In the genomic region with DNA sequence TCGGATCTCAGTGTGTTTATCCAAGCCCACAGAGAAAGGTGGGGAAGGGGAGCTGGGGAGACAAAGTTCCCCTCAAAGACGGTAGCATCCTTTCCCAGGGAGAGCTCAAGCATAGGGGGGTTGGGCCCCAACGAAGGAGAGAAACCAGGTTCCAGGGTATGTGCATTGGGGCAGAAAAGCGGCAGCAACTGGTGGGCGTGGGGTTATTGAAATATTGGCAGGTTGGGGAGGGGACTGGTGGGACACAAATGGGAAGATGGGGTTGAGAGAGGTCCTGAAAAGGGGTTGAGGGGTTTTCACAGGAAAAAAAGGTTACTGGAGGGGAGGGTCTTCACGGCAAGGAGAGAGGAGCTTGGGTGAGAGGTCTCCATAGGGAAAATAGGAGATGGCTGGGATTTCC, we compare ENCODE assay signal across 10 cellular contexts. TPM values are rescaled to one million over a fixed set of nuclear protein-coding genes. Genes with fewer than 3 reads are reported as not detected.
DNase-seq lines count a peak whose midpoint lies in the region; FAIRE-seq and TF ChIP-seq lines count a peak whose summit lies in the region.
"Had no signal": no experiment of that assay in that cellular context is flagged by ENCODE, and none has a peak within 500 bp of the region (broad histone marks: within the 10 kb centered on the region; RNA-seq: fewer than 3 reads in every experiment).

No MANE protein-coding gene starts in this region.

- H3K4me1 Mint-ChIP-seq in Calu3 (ENCODE audit: low read depth, unreplicated experiment) (peaks cover 15% of the 10 kb centered on the region), chondrocyte (ENCODE audit: low read depth) (peaks cover 37% of the 10 kb centered on the region)

- H3K27ac Mint-ChIP-seq in Calu3 (ENCODE audit: unreplicated experiment) (peak overlapping the region; percentile 96), chondrocyte (ENCODE audit: unreplicated experiment) (peak overlapping the region; percentile 74)

- H3K4me1 ChIP-seq in Loucy (ENCODE audit: insufficient read depth, low read length, poor library complexity, severe bottlenecking) (peaks cover 28% of the 10 kb centered on the region), left ventricle myocardium inferior (peaks cover 43% of the 10 kb centered on the region)

- H3K27me3 Mint-ChIP-seq in Calu3 (ENCODE audit: unreplicated experiment) (no peaks in the 10 kb centered on the region), chondrocyte (ENCODE audit: low read depth) (no peaks in the 10 kb centered on the region)

- H3K9me2 ChIP-seq in Loucy (replicated peaks; ENCODE audit: low read depth, low read length): no peaks in the 10 kb centered on the region
- H3K9me2 ChIP-seq in neural cell (ENCODE audit: insufficient read depth, low read length): no peaks in the 10 kb centered on the region

- H3K36me3 ChIP-seq in Loucy (ENCODE audit: insufficient read depth, low read length) (no peaks in the 10 kb centered on the region), neural cell (ENCODE audit: insufficient read depth, low read length) (no peaks in the 10 kb centered on the region), left ventricle myocardium inferior (no peaks in the 10 kb centered on the region)

- TF ChIP-seq CTCF in Calu3 (IDR thresholded peaks at IDR 0.05; ENCODE audit: unreplicated experiment): no peak
- TF ChIP-seq CTCF in Loucy (conservative IDR thresholded peaks at IDR 0.05; ENCODE audit: low read length): no peak
- TF ChIP-seq CTCF in chondrocyte (IDR thresholded peaks at IDR 0.05): no peak
- no peak for TF ChIP-seq CTCF in neural cell (IDR thresholded peaks at IDR 0.05; ENCODE audit: poor library complexity, severe bottlenecking)
- TF ChIP-seq CTCF in left ventricle myocardium inferior (IDR thresholded peaks at IDR 0.05; ENCODE audit: borderline replicate concordance): no peak

- peaks cover 15% of the 10 kb centered on the region for H4K20me1 ChIP-seq in Loucy (ENCODE audit: insufficient read depth, low read length, poor library complexity, severe bottlenecking)
- H4K20me1 ChIP-seq in neural cell (ENCODE audit: insufficient read depth): no peaks in the 10 kb centered on the region

- H3K4me2 ChIP-seq in Loucy (ENCODE audit: low read depth, low read length, poor library complexity, severe bottlenecking) (peak overlapping the region; percentile 99), neural cell (ENCODE audit: low read length) (no peak overlapping the region)

- H3K4me3 ChIP-seq in Loucy (ENCODE audit: low read length, poor library complexity, severe bottlenecking): peak overlapping the region; percentile 86
- peak overlapping the region; percentile 85 for H3K4me3 ChIP-seq in neural cell (ENCODE audit: low read length)
- no peak overlapping the region for H3K4me3 ChIP-seq in left ventricle myocardium inferior

- H3F3A ChIP-seq in Loucy (ENCODE audit: low read depth) (no peaks in the 10 kb centered on the region), neural cell (ENCODE audit: insufficient read depth, low read length, poor library complexity, severe bottlenecking) (no peaks in the 10 kb centered on the region)

- no peak for TF ChIP-seq EP300 in neural cell (conservative IDR thresholded peaks at IDR 0.05; ENCODE audit: poor library complexity, severe bottlenecking)

- H3K79me2 ChIP-seq in Loucy (ENCODE audit: insufficient read depth, low read length): peaks cover 58% of the 10 kb centered on the region
- H3K79me2 ChIP-seq in neural cell (replicated peaks; ENCODE audit: insufficient read depth, low read length): no peaks in the 10 kb centered on the region

- H2AFZ ChIP-seq in Loucy (ENCODE audit: low read length) (no peak overlapping the region), neural cell (ENCODE audit: low read depth, low read length) (no peak overlapping the region)

- H3K9me3 Mint-ChIP-seq in Calu3 (ENCODE audit: low read depth, unreplicated experiment): no peaks in the 10 kb centered on the region
- no peaks in the 10 kb centered on the region for H3K9me3 Mint-ChIP-seq in chondrocyte (ENCODE audit: low read depth)

- H3K27me3 ChIP-seq in Loucy (ENCODE audit: insufficient read depth, low read length, poor library complexity, severe bottlenecking) (no peaks in the 10 kb centered on the region), neural cell (ENCODE audit: insufficient read depth, low read depth, low read length) (no peaks in the 10 kb centered on the region), left ventricle myocardium inferior (ENCODE audit: low read depth) (no peaks in the 10 kb centered on the region)

- H3K27ac ChIP-seq in neural cell (ENCODE audit: low read length) (no peak overlapping the region), left ventricle myocardium inferior (replicated peaks) (no peak overlapping the region)

- peaks cover 41% of the 10 kb centered on the region for H3K36me3 Mint-ChIP-seq in Calu3 (ENCODE audit: insufficient read depth, unreplicated experiment)
- no peaks in the 10 kb centered on the region for H3K36me3 Mint-ChIP-seq in chondrocyte (ENCODE audit: low read depth)

- intact Hi-C loops in Calu3 (cut with micrococcal nuclease; ENCODE audit: unreplicated experiment): no loop called here
- intact Hi-C loops in left ventricle myocardium inferior (cut with micrococcal nuclease): no loop called here

- CTCF ChIA-PET in Calu3 (lab: Charles Lee): interaction anchor here (0.6 to 1.4 kb wide), 2 partner anchors 17 to 236 kb away, joined by 3 to 4 read pairs; no protein-coding TSS in a partner anchor

- TF ChIP-seq RAD21 in neural cell (conservative IDR thresholded peaks at IDR 0.05): no peak

- H3K9me3 ChIP-seq in Loucy (ENCODE audit: insufficient read depth, low read depth, low read length) (no peaks in the 10 kb centered on the region), neural cell (ENCODE audit: low read length) (no peaks in the 10 kb centered on the region), left ventricle myocardium inferior (replicated peaks) (no peaks in the 10 kb centered on the region)

- no TSS peak for BruUV-seq in Calu3 (replicated peaks; lab: Mats Ljungman, UMichigan)

- DNase-seq in Calu3 (no peak), chondrocyte (ENCODE audit: low spot score) (no peak), RCC 7860 (ENCODE audit: low spot score) (no peak), NCI-H1092 (lab: John Stamatoyannopoulos, UW) (no peak), HTR-8/SVneo (ENCODE audit: insufficient read length, low spot score) (no peak), left ventricle myocardium inferior (no peak)
- DNase-seq: effector memory CD4-positive, alpha-beta T cell; NCI-H2081 treated with DMSO at 0.1 percent for 48 hours had no signal

- H3K9ac ChIP-seq in Loucy (ENCODE audit: low read depth, low read length, poor library complexity, severe bottlenecking) (peak overlapping the region; percentile 97), neural cell (ENCODE audit: low read length) (no peak overlapping the region)

- peak overlapping the region; percentile 85 for H3K4me3 Mint-ChIP-seq in Calu3 (ENCODE audit: low read depth, unreplicated experiment)
- peak overlapping the region; percentile 79 for H3K4me3 Mint-ChIP-seq in chondrocyte (ENCODE audit: unreplicated experiment)

- FAIRE-seq in RCC 7860 (lab: Jason Lieb, UNC) (no peak), HTR-8/SVneo (lab: Jason Lieb, UNC) (no peak)

TF ChIP-seq in neural cell, 6 proteins besides CTCF, POLR2A, EP300 and RAD21:
- TF ChIP-seq, protein P1, sequence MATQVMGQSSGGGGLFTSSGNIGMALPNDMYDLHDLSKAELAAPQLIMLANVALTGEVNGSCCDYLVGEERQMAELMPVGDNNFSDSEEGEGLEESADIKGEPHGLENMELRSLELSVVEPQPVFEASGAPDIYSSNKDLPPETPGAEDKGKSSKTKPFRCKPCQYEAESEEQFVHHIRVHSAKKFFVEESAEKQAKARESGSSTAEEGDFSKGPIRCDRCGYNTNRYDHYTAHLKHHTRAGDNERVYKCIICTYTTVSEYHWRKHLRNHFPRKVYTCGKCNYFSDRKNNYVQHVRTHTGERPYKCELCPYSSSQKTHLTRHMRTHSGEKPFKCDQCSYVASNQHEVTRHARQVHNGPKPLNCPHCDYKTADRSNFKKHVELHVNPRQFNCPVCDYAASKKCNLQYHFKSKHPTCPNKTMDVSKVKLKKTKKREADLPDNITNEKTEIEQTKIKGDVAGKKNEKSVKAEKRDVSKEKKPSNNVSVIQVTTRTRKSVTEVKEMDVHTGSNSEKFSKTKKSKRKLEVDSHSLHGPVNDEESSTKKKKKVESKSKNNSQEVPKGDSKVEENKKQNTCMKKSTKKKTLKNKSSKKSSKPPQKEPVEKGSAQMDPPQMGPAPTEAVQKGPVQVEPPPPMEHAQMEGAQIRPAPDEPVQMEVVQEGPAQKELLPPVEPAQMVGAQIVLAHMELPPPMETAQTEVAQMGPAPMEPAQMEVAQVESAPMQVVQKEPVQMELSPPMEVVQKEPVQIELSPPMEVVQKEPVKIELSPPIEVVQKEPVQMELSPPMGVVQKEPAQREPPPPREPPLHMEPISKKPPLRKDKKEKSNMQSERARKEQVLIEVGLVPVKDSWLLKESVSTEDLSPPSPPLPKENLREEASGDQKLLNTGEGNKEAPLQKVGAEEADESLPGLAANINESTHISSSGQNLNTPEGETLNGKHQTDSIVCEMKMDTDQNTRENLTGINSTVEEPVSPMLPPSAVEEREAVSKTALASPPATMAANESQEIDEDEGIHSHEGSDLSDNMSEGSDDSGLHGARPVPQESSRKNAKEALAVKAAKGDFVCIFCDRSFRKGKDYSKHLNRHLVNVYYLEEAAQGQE (IDR thresholded peaks at IDR 0.05; ENCODE audit: borderline replicate concordance): no peak
- no peak for TF ChIP-seq POLR2AphosphoS5 (IDR thresholded peaks at IDR 0.05)
- TF ChIP-seq SMC3 (conservative IDR thresholded peaks at IDR 0.05; ENCODE audit: poor library complexity): no peak
- TF ChIP-seq EZH2 (IDR thresholded peaks at IDR 0.05; ENCODE audit: borderline replicate concordance, insufficient read depth, low read length, poor library complexity, severe bottlenecking): no peak
- no peak for TF ChIP-seq MXI1 (conservative IDR thresholded peaks at IDR 0.05; ENCODE audit: poor library complexity, severe bottlenecking)
- TF ChIP-seq TAF1 (IDR thresholded peaks at IDR 0.05; ENCODE audit: low read depth): no peak

RNA-seq across cellular contexts. Expression of a gene that starts 1.0 kb away (rescaled TPM):
- 42.6 and 44.2 TPM in 2 replicates for total RNA-seq in Calu3 (2022)
- 2.8 to 11.3 TPM (median 3.6 TPM) in 3 replicates for total RNA-seq in chondrocyte
- polyA plus RNA-seq in neural cell: 0.32 and 0.34 TPM in 2 replicates
- not detected in 2 replicates for polyA minus RNA-seq in neural cell
- 0.96 TPM for total RNA-seq in left ventricle myocardium inferior

RNA-seq across cellular contexts. Expression of a gene that starts 17.8 kb away (rescaled TPM):
- total RNA-seq in Calu3 (2022) (57.3 and 59.8 TPM in 2 replicates), chondrocyte (81.4 to 103 TPM (median 88.2 TPM) in 3 replicates), left ventricle myocardium inferior (465 TPM)
- polyA plus RNA-seq in neural cell: 11.7 and 28.1 TPM in 2 replicates
- 40.2 and 45.8 TPM in 2 replicates for polyA minus RNA-seq in neural cell

RNA-seq across cellular contexts. Expression of a gene that starts 44.8 kb away (rescaled TPM):
- total RNA-seq in Calu3 (2022): 41.1 and 44.2 TPM in 2 replicates
- total RNA-seq in chondrocyte: 41.8 to 48.8 TPM (median 42.5 TPM) in 3 replicates
- polyA plus RNA-seq in neural cell: 32.4 and 38.1 TPM in 2 replicates
- polyA minus RNA-seq in neural cell: 41.6 and 47.7 TPM in 2 replicates
- total RNA-seq in left ventricle myocardium inferior: 46.7 TPM

RNA-seq across cellular contexts. Expression of a gene that starts 49.8 kb away (rescaled TPM):
- total RNA-seq in Calu3 (2022) (not detected in 2 replicates), chondrocyte (not detected in 3 replicates), left ventricle myocardium inferior (not detected)
- not detected in 2 replicates for polyA plus RNA-seq in neural cell
- polyA minus RNA-seq in neural cell: 1.3 TPM in 1 of 2 replicates, not detected in the other
